9 cellular contexts compared by ENCODE assay signal in the genomic region with DNA sequence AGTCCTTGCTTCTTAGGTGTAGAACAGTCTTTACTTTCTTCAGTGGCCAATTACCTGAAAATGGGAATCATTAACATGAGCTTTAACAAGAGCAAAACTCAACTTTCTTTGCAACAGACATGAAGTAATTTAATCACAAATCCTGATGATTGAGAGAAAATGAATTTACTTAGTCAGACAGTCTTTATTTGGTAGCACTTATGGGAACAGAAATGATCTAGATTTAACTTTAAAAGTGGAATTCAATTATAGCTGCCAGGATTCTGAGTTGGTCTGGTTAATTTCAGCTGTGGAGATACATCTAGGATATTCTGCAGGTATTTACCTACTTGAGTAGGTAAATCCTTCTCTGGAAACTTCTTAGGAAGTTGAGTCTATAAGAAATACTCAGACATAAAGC.
"Had no signal": no experiment of that assay in that cellular context is flagged by ENCODE, and none has a peak within 500 bp of the region (broad histone marks: within the 10 kb centered on the region; RNA-seq: fewer than 3 reads in every experiment).

No MANE protein-coding gene starts in this region.

- H3K36me3 ChIP-seq: HAP-1 had no signal

- DNase-seq: GM23248, GOT3, H7, H9, HCEC 1CT, HFFc6 had no signal

- H3K4me3 ChIP-seq: GM23248, GM23338, HAP-1 had no signal

- H3K9ac ChIP-seq: GM23248 had no signal

- H3K4me2 ChIP-seq: GM23338 had no signal

- H3K9me3 ChIP-seq: HAP-1 had no signal

- ATAC-seq: GM23338, HCT116 had no signal

- H2AFZ ChIP-seq: GM23248, GM23338 had no signal

- H3K27ac ChIP-seq: GM23248 had no signal
